ENCODE assay signal across 9 cellular contexts in the genomic region with DNA sequence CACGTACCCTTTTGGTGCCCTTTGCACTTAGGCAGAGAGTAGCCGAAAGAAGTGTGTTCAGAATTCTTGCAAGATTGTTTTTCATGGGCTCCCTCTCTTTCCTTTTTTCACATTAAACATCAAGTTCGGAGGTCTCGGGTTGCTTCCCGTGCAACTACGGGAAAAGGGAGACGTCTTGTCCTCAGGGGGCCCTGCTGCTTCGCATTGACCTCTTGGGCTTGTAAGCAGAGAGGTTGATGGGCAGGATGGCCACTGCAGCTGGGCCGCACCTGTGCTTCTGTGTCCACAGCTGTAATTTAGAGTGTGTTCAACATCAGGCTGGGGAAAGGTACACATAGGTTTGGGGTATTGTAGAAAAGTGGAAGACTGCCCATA.
DNase-seq lines count a peak whose midpoint lies in the region; ATAC-seq, FAIRE-seq and TF ChIP-seq lines count a peak whose summit lies in the region.
"Had no signal": no experiment of that assay in that cellular context is flagged by ENCODE, and none has a peak within 500 bp of the region (broad histone marks: within the 10 kb centered on the region; RNA-seq: fewer than 3 reads in every experiment).

No MANE protein-coding gene starts in this region.

- peaks cover 14% of the 10 kb centered on the region for H3K4me1 Mint-ChIP-seq in activated naive CD8-positive, alpha-beta T cell treated with anti-CD3 and anti-CD28 coated beads, Interleukin-2, amount 10 ng/mL, durations not matched to agents 7 days and 5 days

- H3K4me3 ChIP-seq in HUES64 (ENCODE audit: low read length) (peak overlapping the region; percentile 51), kidney (ENCODE audit: low read length in 2 of 2) (peak overlapping the region; percentile 82 to 87), skeletal muscle tissue (ENCODE audit: low read length in 3 of 3) (peak overlapping the region; percentile 77 to 87 (median 80))

- H3K27ac ChIP-seq in HUES64 (ENCODE audit: low read depth, low read length) (peak overlapping the region; percentile 97), kidney (ENCODE audit: low read depth in 2 of 2, low read length in 2 of 2) (no peak overlapping the region), skeletal muscle tissue (ENCODE audit: low read depth, low read length) (peak overlapping the region; percentile 69)

- no peak for FAIRE-seq in kidney (lab: Jason Lieb, UNC)

- TF ChIP-seq CTCF in kidney (IDR thresholded peaks at IDR 0.05; ENCODE audit: borderline replicate concordance, extremely low read depth, insufficient read depth): no peak

- in situ Hi-C loops in G401 (cut with HindIII; ENCODE audit: low sequenced_read_pairs): no loop called here

- intact Hi-C loops in kidney (cut with DNase I): no loop called here

- peaks cover 5% of the 10 kb centered on the region for H3K36me3 Mint-ChIP-seq in activated naive CD8-positive, alpha-beta T cell treated with anti-CD3 and anti-CD28 coated beads, Interleukin-2, amount 10 ng/mL, durations not matched to agents 7 days and 5 days

- peaks cover 1% of the 10 kb centered on the region for H3K9me3 Mint-ChIP-seq in activated naive CD8-positive, alpha-beta T cell treated with anti-CD3 and anti-CD28 coated beads, Interleukin-2, amount 10 ng/mL, durations not matched to agents 7 days and 5 days

- no peak for ATAC-seq in activated naive CD8-positive, alpha-beta T cell treated with anti-CD3 and anti-CD28 coated beads, Interleukin-2, amount 10 ng/mL, durations not matched to agents 7 days and 5 days (ENCODE audit: low read depth)
- ATAC-seq in GM19463 (IDR thresholded peaks at IDR 0.05; ENCODE audit: unreplicated experiment): no peak
- ATAC-seq in GM18511 (IDR thresholded peaks at IDR 0.05; ENCODE audit: unreplicated experiment): no peak
- ATAC-seq in HG03571 (IDR thresholded peaks at IDR 0.05; ENCODE audit: unreplicated experiment): no peak

- H3K36me3 ChIP-seq in HUES64 (ENCODE audit: insufficient read depth, low read length) (no peaks in the 10 kb centered on the region), kidney (ENCODE audit: control insufficient read depth in 1 of 2, insufficient read depth in 2 of 2, low read length in 2 of 2) (no peaks in the 10 kb centered on the region), skeletal muscle tissue (ENCODE audit: control insufficient read depth in 3 of 3, insufficient read depth in 3 of 3, low read length in 3 of 3) (no peaks in the 10 kb centered on the region)

- H3K4me1 ChIP-seq in HUES64 (ENCODE audit: insufficient read depth, low read length): peaks cover 40% of the 10 kb centered on the region
- no peaks in the 10 kb centered on the region for H3K4me1 ChIP-seq in kidney (ENCODE audit: control insufficient read depth in 1 of 2, insufficient read depth in 1 of 2, low read depth in 1 of 2, low read length in 2 of 2)
- H3K4me1 ChIP-seq in skeletal muscle tissue (ENCODE audit: control insufficient read depth in 3 of 3, insufficient read depth in 3 of 3, low read length in 3 of 3): peaks cover 3 to 4% (median 4%) of the 10 kb centered on the region in 3 donors

- no peak for DNase-seq in activated naive CD8-positive, alpha-beta T cell treated with anti-CD3 and anti-CD28 coated beads, Interleukin-2, amount 10 ng/mL, durations not matched to agents 7 days and 5 days
- DNase-seq in kidney (no peak), G401 (ENCODE audit: low spot score) (no peak)
- DNase-seq: activated CD4-positive, alpha-beta T cell treated with anti-CD3 and anti-CD28 coated beads, Interleukin-2, amount 50 U/mL, for 1 hour had no signal

- H3K9me3 ChIP-seq in HUES64 (ENCODE audit: insufficient read depth, low read depth, low read length): peaks cover 3% of the 10 kb centered on the region; the same call in 1 of the 2 replicates
- no peaks in the 10 kb centered on the region for H3K9me3 ChIP-seq in kidney (ENCODE audit: control insufficient read depth in 1 of 2, low read length in 2 of 2)
- H3K9me3 ChIP-seq in skeletal muscle tissue (ENCODE audit: control insufficient read depth in 3 of 3, low read length in 3 of 3): no peaks in the 10 kb centered on the region

- WGBS in HUES64: 20% methylated on average over 9 of the region's 9 CpGs

- peak overlapping the region; percentile 21 for H3K27ac Mint-ChIP-seq in activated naive CD8-positive, alpha-beta T cell treated with anti-CD3 and anti-CD28 coated beads, Interleukin-2, amount 10 ng/mL, durations not matched to agents 7 days and 5 days

- H3K27me3 ChIP-seq in HUES64 (ENCODE audit: insufficient read depth, low read length): peaks cover 17% of the 10 kb centered on the region; the same call in 1 of the 2 replicates
- H3K27me3 ChIP-seq in skeletal muscle tissue (ENCODE audit: control insufficient read depth in 3 of 3, insufficient read depth in 3 of 3, low read length in 3 of 3): no peaks in the 10 kb centered on the region

- POLR2A ChIA-PET in activated naive CD8-positive, alpha-beta T cell treated with anti-CD3 and anti-CD28 coated beads, Interleukin-2, amount 10 ng/mL, durations not matched to agents 7 days and 5 days (lab: Charles Lee): interaction anchor here (1.1 kb wide), 1 partner anchor 109 kb away, joined by 3 read pairs; the partner anchor contains the start of gene SPRY1

- peak overlapping the region; percentile 86 for H3K9ac ChIP-seq in HUES64 (ENCODE audit: low read depth, low read length)
- peak overlapping the region in 1 of 2 donors; percentile 71 for H3K9ac ChIP-seq in kidney (ENCODE audit: low read length in 2 of 2)
- peak overlapping the region in 2 of 3 donors; percentile 90 to 91 for H3K9ac ChIP-seq in skeletal muscle tissue (ENCODE audit: low read depth in 1 of 3, low read length in 3 of 3)

- H3K4me3 Mint-ChIP-seq in activated naive CD8-positive, alpha-beta T cell treated with anti-CD3 and anti-CD28 coated beads, Interleukin-2, amount 10 ng/mL, durations not matched to agents 7 days and 5 days: peak overlapping the region; percentile 11

- peaks cover 6% of the 10 kb centered on the region for H3K27me3 Mint-ChIP-seq in activated naive CD8-positive, alpha-beta T cell treated with anti-CD3 and anti-CD28 coated beads, Interleukin-2, amount 10 ng/mL, durations not matched to agents 7 days and 5 days

Comparison
In these comparisons a context has a peak if more than half of its experiments do, and no peak if none do; other contexts are left out.
1. H3K27ac ChIP-seq: peak in HUES64 (single experiment) and skeletal muscle tissue (single experiment); none in kidney (0 of 2).
2. Peak in every context shown above with its lines, with median percentiles within 50 percentile points of each other: H3K4me3 ChIP-seq.